Comparison of ENCODE assay signal across 8 cellular contexts in genomic region chr12:12356467-12356885, GRCh38. TPM values are rescaled to one million over a fixed set of nuclear protein-coding genes. Genes with fewer than 3 reads are reported as not detected.
A peak's percentile ranks its signal among the peaks of the same experiment; 100 is the strongest.
DNase-seq lines count a peak whose midpoint lies in the region; ATAC-seq and TF ChIP-seq lines count a peak whose summit lies in the region.

No MANE protein-coding gene starts in this region.

- DNase-seq in fibroblast of the aortic adventitia (ENCODE audit: low read depth) (no peak), gastrocnemius medialis (no peak), medulla oblongata (ENCODE audit: extremely low spot score) (no peak)

- H3K4me1 ChIP-seq in gastrocnemius medialis: peaks cover 15 to 16% of the 10 kb centered on the region in 2 donors

- H3K9me3 ChIP-seq in gastrocnemius medialis: no peaks in the 10 kb centered on the region

- H3K36me3 ChIP-seq in gastrocnemius medialis: no peaks in the 10 kb centered on the region

- H3K27ac ChIP-seq in VCaP (peak overlapping the region; percentile 94), gastrocnemius medialis (peak overlapping the region; percentile 96 to 99 (median 98))

- in situ Hi-C loops in gastrocnemius medialis (cut with MboI; ENCODE audit: low sequenced_read_pairs in 4 of 4): loop anchor here in 1 of 4 donors (25.0 kb wide), 1 partner anchor 356 kb away; the partner anchor contains the start of gene CDKN1B

- no peak for ATAC-seq in gastrocnemius medialis
- ATAC-seq in GM21619 (IDR thresholded peaks at IDR 0.05; ENCODE audit: unreplicated experiment): no peak
- ATAC-seq in GM18498 (IDR thresholded peaks at IDR 0.05; ENCODE audit: unreplicated experiment): no peak
- ATAC-seq in GM21526 (IDR thresholded peaks at IDR 0.05; ENCODE audit: low FRiP score, unreplicated experiment): no peak

- intact Hi-C loops in gastrocnemius medialis (cut with DNase I; ENCODE audit: low total_unique reads): loop anchor here (1.0 to 10.0 kb wide), 3 partner anchors 90 to 1632 kb away; partner anchors contain the start of genes CREBL2, LRP6 and YBX3

- TF ChIP-seq CTCF in GM12875 (IDR thresholded peaks at IDR 0.05; ENCODE audit: borderline replicate concordance, insufficient read depth, low read depth, low read length) (no peak), VCaP (conservative IDR thresholded peaks at IDR 0.05) (no peak), fibroblast of the aortic adventitia (IDR thresholded peaks at IDR 0.05; ENCODE audit: insufficient read depth, low read length) (no peak), gastrocnemius medialis (IDR thresholded peaks at IDR 0.05 in 4 of 5, conservative IDR thresholded peaks at IDR 0.05 in 1 of 5) (no peak)

- H3K4me3 ChIP-seq in GM12875 (ENCODE audit: low read depth, low read length) (peak overlapping the region; percentile 94), fibroblast of the aortic adventitia (ENCODE audit: low read depth, low read length) (peak overlapping the region; percentile 84), gastrocnemius medialis (peak overlapping the region; percentile 79 to 97 (median 94))

- TF ChIP-seq POLR2A in gastrocnemius medialis (IDR thresholded peaks at IDR 0.05): no peak

- H3K27me3 ChIP-seq in gastrocnemius medialis: no peaks in the 10 kb centered on the region

RNA-seq across cellular contexts. Expression of gene BORCS5, which starts 0.4 kb away (rescaled TPM):
- total RNA-seq in fibroblast of the aortic adventitia (ENCODE audit: low replicate concordance) (6.5 and 18.3 TPM in 2 replicates), gastrocnemius medialis (10 to 100 TPM; 13.0 to 13.9 (median 13.4) TPM)

RNA-seq across cellular contexts. Expression of gene MANSC1, which starts 6.4 kb away (rescaled TPM):
- total RNA-seq in fibroblast of the aortic adventitia (ENCODE audit: low replicate concordance) (2.1 and 10.9 TPM in 2 replicates), gastrocnemius medialis (1 to 10 TPM; 1.4 to 4.7 (median 3.5) TPM)
